8 cellular contexts compared by ENCODE assay signal in genomic region chr1:240888039-240888786, GRCh38.
A peak's percentile ranks its signal among the peaks of the same experiment; 100 is the strongest.
DNase-seq lines count a peak whose midpoint lies in the region; ATAC-seq and TF ChIP-seq lines count a peak whose summit lies in the region.

No MANE protein-coding gene starts in this region.

- TF ChIP-seq CTCF in LNCAP (IDR thresholded peaks at IDR 0.05) = peak; percentile 98

- H3K9me3 Mint-ChIP-seq in activated T-helper 2 cell treated with anti-CD3 and anti-CD28 coated beads, Interferon-gamma antibody, Interleukin-2, Interleukin-4, amounts not matched to agents 10 μg/mL and 5 μg/mL and 100 μg/mL, durations not matched to agents 14 hours and 24 hours and 36 hours = peaks cover 3% of the 10 kb centered on the region
- H3K9me3 Mint-ChIP-seq in activated T-helper 17 cell treated with anti-CD3 and anti-CD28 coated beads, Interleukin-2, amount 50 U/mL, for 72 hours = peaks cover 3% of the 10 kb centered on the region

- intact Hi-C loops in activated T-helper 2 cell treated with anti-CD3 and anti-CD28 coated beads, Interferon-gamma antibody, Interleukin-2, Interleukin-4, amounts not matched to agents 10 μg/mL and 5 μg/mL and 100 μg/mL, durations not matched to agents 14 hours and 24 hours and 36 hours (cut with micrococcal nuclease) = loop anchor here (10.0 kb wide), 1 partner anchor 597 kb away; no protein-coding TSS in a partner anchor

- no peak overlapping the region for H3K4me3 Mint-ChIP-seq in activated T-helper 2 cell treated with anti-CD3 and anti-CD28 coated beads, Interferon-gamma antibody, Interleukin-2, Interleukin-4, amounts not matched to agents 10 μg/mL and 5 μg/mL and 100 μg/mL, durations not matched to agents 14 hours and 24 hours and 36 hours (ENCODE audit: low read depth)
- H3K4me3 Mint-ChIP-seq in activated T-helper 17 cell treated with anti-CD3 and anti-CD28 coated beads, Interleukin-2, amount 50 U/mL, for 72 hours = no peak overlapping the region

- no peaks in the 10 kb centered on the region for H3K4me1 Mint-ChIP-seq in activated T-helper 2 cell treated with anti-CD3 and anti-CD28 coated beads, Interferon-gamma antibody, Interleukin-2, Interleukin-4, amounts not matched to agents 10 μg/mL and 5 μg/mL and 100 μg/mL, durations not matched to agents 14 hours and 24 hours and 36 hours (ENCODE audit: low read depth)
- no peaks in the 10 kb centered on the region for H3K4me1 Mint-ChIP-seq in activated T-helper 17 cell treated with anti-CD3 and anti-CD28 coated beads, Interleukin-2, amount 50 U/mL, for 72 hours

- H3K27ac Mint-ChIP-seq in activated T-helper 2 cell treated with anti-CD3 and anti-CD28 coated beads, Interferon-gamma antibody, Interleukin-2, Interleukin-4, amounts not matched to agents 10 μg/mL and 5 μg/mL and 100 μg/mL, durations not matched to agents 14 hours and 24 hours and 36 hours = no peak overlapping the region
- no peak overlapping the region for H3K27ac Mint-ChIP-seq in activated T-helper 17 cell treated with anti-CD3 and anti-CD28 coated beads, Interleukin-2, amount 50 U/mL, for 72 hours

- peak; percentile 70 for ATAC-seq in GM21423 (IDR thresholded peaks at IDR 0.05; ENCODE audit: unreplicated experiment)
- ATAC-seq in activated T-helper 17 cell treated with anti-CD3 and anti-CD28 coated beads, Interleukin-2, amount 50 U/mL, for 72 hours (replicated peaks) = no peak

- peak; percentile 8 for DNase-seq in NCI-H2029 treated with DMSO at 0.1 percent for 48 hours (lab: John Stamatoyannopoulos, UW)
- no peak for DNase-seq in NCI-H2029 (lab: John Stamatoyannopoulos, UW)
- DNase-seq in SW480 (ENCODE audit: low spot score) = peak; percentile 40
- DNase-seq in iris pigment epithelial cell (ENCODE audit: low read depth) = peak; percentile 6
- no peak for DNase-seq in activated T-helper 2 cell treated with anti-CD3 and anti-CD28 coated beads, Interferon-gamma antibody, Interleukin-2, Interleukin-4, amounts not matched to agents 10 μg/mL and 5 μg/mL and 100 μg/mL, durations not matched to agents 14 hours and 24 hours and 36 hours (ENCODE audit: low spot score)

- no peaks in the 10 kb centered on the region for H3K36me3 Mint-ChIP-seq in activated T-helper 2 cell treated with anti-CD3 and anti-CD28 coated beads, Interferon-gamma antibody, Interleukin-2, Interleukin-4, amounts not matched to agents 10 μg/mL and 5 μg/mL and 100 μg/mL, durations not matched to agents 14 hours and 24 hours and 36 hours (ENCODE audit: low read depth)
- H3K36me3 Mint-ChIP-seq in activated T-helper 17 cell treated with anti-CD3 and anti-CD28 coated beads, Interleukin-2, amount 50 U/mL, for 72 hours (ENCODE audit: low read depth) = no peaks in the 10 kb centered on the region

- no peaks in the 10 kb centered on the region for H3K27me3 Mint-ChIP-seq in activated T-helper 2 cell treated with anti-CD3 and anti-CD28 coated beads, Interferon-gamma antibody, Interleukin-2, Interleukin-4, amounts not matched to agents 10 μg/mL and 5 μg/mL and 100 μg/mL, durations not matched to agents 14 hours and 24 hours and 36 hours (ENCODE audit: low read depth)
- no peaks in the 10 kb centered on the region for H3K27me3 Mint-ChIP-seq in activated T-helper 17 cell treated with anti-CD3 and anti-CD28 coated beads, Interleukin-2, amount 50 U/mL, for 72 hours

Comparison
In these comparisons a context has a peak if more than half of its experiments do, and no peak if none do; other contexts are left out.
1. DNase-seq: peak in NCI-H2029 treated with DMSO at 0.1 percent for 48 hours (single experiment), SW480 (single experiment) and iris pigment epithelial cell (single experiment); none in NCI-H2029 (single experiment) and activated T-helper 2 cell treated with anti-CD3 and anti-CD28 coated beads, Interferon-gamma antibody, Interleukin-2, Interleukin-4, amounts not matched to agents 10 μg/mL and 5 μg/mL and 100 μg/mL, durations not matched to agents 14 hours and 24 hours and 36 hours (single experiment).